Comparison of ENCODE assay signal across 20 cellular contexts in the genomic region with DNA sequence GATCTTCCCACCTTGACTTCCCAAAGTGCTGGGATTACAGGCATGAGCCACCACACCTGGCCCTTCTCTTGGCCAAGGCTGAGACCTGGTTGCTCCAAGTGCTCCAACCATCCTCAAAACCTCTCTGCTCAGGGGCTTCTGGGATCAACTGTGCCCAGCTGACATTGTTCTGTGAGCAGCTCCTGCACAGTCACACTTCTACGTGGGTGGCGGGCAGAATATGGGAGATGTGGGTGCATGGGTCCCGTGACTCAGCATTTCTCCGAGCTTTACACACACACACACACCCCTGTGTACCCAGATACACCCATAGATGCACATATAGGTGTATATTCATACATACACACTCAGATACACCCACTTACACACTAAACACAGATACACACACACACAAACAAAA. TPM values are rescaled to one million over a fixed set of nuclear protein-coding genes. Genes with fewer than 3 reads are reported as not detected.
DNase-seq lines count a peak whose midpoint lies in the region; ATAC-seq and TF ChIP-seq lines count a peak whose summit lies in the region.
"Had no signal": no experiment of that assay in that cellular context is flagged by ENCODE, and none has a peak within 500 bp of the region (broad histone marks: within the 10 kb centered on the region; RNA-seq: fewer than 3 reads in every experiment).

No MANE protein-coding gene starts in this region.

- no peak overlapping the region for H3K56ac ChIP-seq in IMR-90 (ENCODE audit: extremely low read depth, insufficient read depth, low read length)

- no peak overlapping the region for H4K5ac ChIP-seq in IMR-90 (ENCODE audit: low read depth, low read length)

- intact Hi-C loops in IMR-90 (cut with micrococcal nuclease): no loop called here
- intact Hi-C loops in Calu3 (cut with micrococcal nuclease; ENCODE audit: unreplicated experiment): no loop called here
- intact Hi-C loops in PC-3 (cut with micrococcal nuclease): no loop called here

- dilution Hi-C loops in IMR-90 (cut with HindIII; ENCODE audit: low sequenced_read_pairs, unreplicated experiment): no loop called here

- H3K4me3 ChIP-seq in IMR-90 (ENCODE audit: insufficient read depth, low read depth, low read length) (no peak overlapping the region), PC-3 (ENCODE audit: low read length) (no peak overlapping the region), MM.1S (ENCODE audit: low read length) (no peak overlapping the region)
- H3K4me3 ChIP-seq: BLaER1 treated with 17β-estradiol and CSF1 and Interleukin-3, amounts not matched to agents 10 nM and 100 nM had no signal

- TF ChIP-seq CTCF in IMR-90 (conservative IDR thresholded peaks at IDR 0.05; ENCODE audit: low read depth, low read length) (no peak), type B pancreatic cell (conservative IDR thresholded peaks at IDR 0.05) (no peak), Calu3 (IDR thresholded peaks at IDR 0.05; ENCODE audit: unreplicated experiment) (no peak), PC-3 (conservative IDR thresholded peaks at IDR 0.05; ENCODE audit: low read depth, low read length) (no peak), MM.1S (IDR thresholded peaks at IDR 0.05; ENCODE audit: low read length) (no peak)

- peak; percentile 18 for DNase-seq in activated CD8-positive, alpha-beta memory T cell treated with anti-CD3 and anti-CD28 coated beads, Interleukin-2, amount 10 ng/mL, durations not matched to agents 7 days and 5 days
- no peak for DNase-seq in activated CD8-positive, alpha-beta memory T cell treated with anti-CD3 and anti-CD28 coated beads, Interleukin-2, amount 50 U/mL, for 4 hours
- DNase-seq in IMR-90 (no peak), islet precursor cell (peak; percentile 25), type B pancreatic cell (ENCODE audit: extremely low spot score, unreplicated experiment) (peak; percentile 27), Calu3 (no peak), PC-3 (no peak), MM.1S (no peak)
- DNase-seq: 8988T; AML-193; CD4-positive, alpha-beta T cell; DMS53; KBM-7; NCI-H2029; NCI-H446 treated with DMSO at 0.1 percent for 48 hours; NCI-H526; SHP77 had no signal

- H3K9me3 ChIP-seq in IMR-90 (ENCODE audit: control insufficient read depth, insufficient read depth, low read length): no peaks in the 10 kb centered on the region
- no peaks in the 10 kb centered on the region for H3K9me3 ChIP-seq in PC-3 (ENCODE audit: low read length)
- H3K9me3 ChIP-seq in MM.1S (replicated peaks; ENCODE audit: insufficient read depth, low read length): no peaks in the 10 kb centered on the region
- H3K9me3 ChIP-seq: BLaER1 treated with 17β-estradiol and CSF1 and Interleukin-3, amounts not matched to agents 10 nM and 100 nM had no signal

- no peaks in the 10 kb centered on the region for H3K9me2 ChIP-seq in PC-3 (replicated peaks; ENCODE audit: low read length)
- no peaks in the 10 kb centered on the region for H3K9me2 ChIP-seq in MM.1S (replicated peaks; ENCODE audit: insufficient read depth, low read length)

- H4K8ac ChIP-seq in IMR-90 (ENCODE audit: low read depth in 2 of 2, low read length in 2 of 2): no peak overlapping the region

- H3K79me2 ChIP-seq in PC-3 (ENCODE audit: low read length): no peaks in the 10 kb centered on the region
- H3K79me2 ChIP-seq in MM.1S (ENCODE audit: low read length): no peaks in the 10 kb centered on the region

- H3K36me3 ChIP-seq in IMR-90 (ENCODE audit: control insufficient read depth, insufficient read depth, low read length): no peaks in the 10 kb centered on the region
- H3K36me3 ChIP-seq in PC-3 (ENCODE audit: low read depth, low read length): no peaks in the 10 kb centered on the region
- no peaks in the 10 kb centered on the region for H3K36me3 ChIP-seq in MM.1S (replicated peaks; ENCODE audit: insufficient read depth, low read length)
- H3K36me3 ChIP-seq: BLaER1 treated with 17β-estradiol and CSF1 and Interleukin-3, amounts not matched to agents 10 nM and 100 nM had no signal

- TF ChIP-seq POLR2A in IMR-90 (IDR thresholded peaks at IDR 0.05; ENCODE audit: low read depth, low read length): no peak

- no peak overlapping the region for H2BK5ac ChIP-seq in IMR-90 (ENCODE audit: low read depth, low read length, poor library complexity, severe bottlenecking)

- no peak for TF ChIP-seq RAD21 in IMR-90 (IDR thresholded peaks at IDR 0.05; ENCODE audit: low read length)

- WGBS in IMR-90 (ENCODE audit: extremely low coverage in 2 of 2, insufficient read length in 1 of 2), 2 experiments: no CpG with 5 or more reads among the region's 4 CpGs

- H3K27ac Mint-ChIP-seq in activated CD8-positive, alpha-beta memory T cell treated with anti-CD3 and anti-CD28 coated beads, Interleukin-2, amount 10 ng/mL, durations not matched to agents 7 days and 5 days: no peak overlapping the region
- H3K27ac Mint-ChIP-seq in type B pancreatic cell (no peak overlapping the region), Calu3 (ENCODE audit: unreplicated experiment) (no peak overlapping the region)
- H3K27ac Mint-ChIP-seq: CD4-positive, alpha-beta T cell had no signal

- no peaks in the 10 kb centered on the region for H3K9me1 ChIP-seq in IMR-90 (ENCODE audit: insufficient read depth, low read length)

- ATAC-seq in activated CD8-positive, alpha-beta memory T cell treated with anti-CD3 and anti-CD28 coated beads, Interleukin-2, amount 10 ng/mL, durations not matched to agents 7 days and 5 days: no peak
- no peak for ATAC-seq in IMR-90 (ENCODE audit: low read depth)
- no peak for ATAC-seq in PC-3
- ATAC-seq: Panc1 had no signal

- no peaks in the 10 kb centered on the region for H3F3A ChIP-seq in PC-3 (ENCODE audit: low read length, unreplicated experiment)
- H3F3A ChIP-seq in MM.1S (ENCODE audit: insufficient read depth, low read length): no peaks in the 10 kb centered on the region

- H3K9ac ChIP-seq in IMR-90 (ENCODE audit: low read depth, low read length): no peak overlapping the region
- no peak overlapping the region for H3K9ac ChIP-seq in PC-3 (ENCODE audit: low read length)
- no peak overlapping the region for H3K9ac ChIP-seq in MM.1S (ENCODE audit: low read length)
- H3K9ac ChIP-seq: BLaER1 treated with 17β-estradiol and CSF1 and Interleukin-3, amounts not matched to agents 10 nM and 100 nM had no signal

- H3K4me2 ChIP-seq in IMR-90 (ENCODE audit: low read depth, low read length) (no peak overlapping the region), PC-3 (ENCODE audit: low read length) (no peak overlapping the region), MM.1S (ENCODE audit: low read depth, low read length) (no peak overlapping the region)
- H3K4me2 ChIP-seq: BLaER1 treated with 17β-estradiol and CSF1 and Interleukin-3, amounts not matched to agents 10 nM and 100 nM had no signal

- H2AFZ ChIP-seq in IMR-90 (replicated peaks; ENCODE audit: low read length, poor library complexity) (no peak overlapping the region), PC-3 (ENCODE audit: low read length) (no peak overlapping the region), MM.1S (ENCODE audit: low read length) (no peak overlapping the region)

- no peak overlapping the region for H3K14ac ChIP-seq in IMR-90 (replicated peaks; ENCODE audit: low read depth, low read length)

- H3K27ac ChIP-seq in IMR-90 (ENCODE audit: insufficient read depth, low read length) (no peak overlapping the region), PC-3 (ENCODE audit: low read length) (no peak overlapping the region), MM.1S (ENCODE audit: low read length) (no peak overlapping the region)
- H3K27ac ChIP-seq: BLaER1 treated with 17β-estradiol and CSF1 and Interleukin-3, amounts not matched to agents 10 nM and 100 nM; RWPE1 had no signal

- H2BK120ac ChIP-seq in IMR-90 (ENCODE audit: low read depth, low read length): no peak overlapping the region

- no peaks in the 10 kb centered on the region for H3K36me3 Mint-ChIP-seq in activated CD8-positive, alpha-beta memory T cell treated with anti-CD3 and anti-CD28 coated beads, Interleukin-2, amount 10 ng/mL, durations not matched to agents 7 days and 5 days
- no peaks in the 10 kb centered on the region for H3K36me3 Mint-ChIP-seq in type B pancreatic cell
- H3K36me3 Mint-ChIP-seq in Calu3 (ENCODE audit: insufficient read depth, unreplicated experiment): no peaks in the 10 kb centered on the region

- no peak overlapping the region for H2AK9ac ChIP-seq in IMR-90 (replicated peaks; ENCODE audit: low read depth, low read length, poor library complexity)

- BruUV-seq in IMR-90 (replicated peaks; lab: Mats Ljungman, UMichigan) (no TSS peak), Calu3 (replicated peaks; lab: Mats Ljungman, UMichigan) (no TSS peak), PC-3 (replicated peaks; lab: Mats Ljungman, UMichigan) (no TSS peak)

- H3K27me3 Mint-ChIP-seq in activated CD8-positive, alpha-beta memory T cell treated with anti-CD3 and anti-CD28 coated beads, Interleukin-2, amount 10 ng/mL, durations not matched to agents 7 days and 5 days: peaks cover 14% of the 10 kb centered on the region
- H3K27me3 Mint-ChIP-seq in type B pancreatic cell (peaks cover 54% of the 10 kb centered on the region), Calu3 (ENCODE audit: unreplicated experiment) (peaks cover 26% of the 10 kb centered on the region)

- H3K4me1 ChIP-seq in IMR-90 (ENCODE audit: control insufficient read depth, insufficient read depth, low read length): no peaks in the 10 kb centered on the region; the same call in 1 of the 2 replicates
- no peaks in the 10 kb centered on the region for H3K4me1 ChIP-seq in PC-3 (ENCODE audit: insufficient read depth, low read length)
- no peaks in the 10 kb centered on the region for H3K4me1 ChIP-seq in MM.1S (ENCODE audit: low read length)

- no peaks in the 10 kb centered on the region for H3K4me1 Mint-ChIP-seq in activated CD8-positive, alpha-beta memory T cell treated with anti-CD3 and anti-CD28 coated beads, Interleukin-2, amount 10 ng/mL, durations not matched to agents 7 days and 5 days
- H3K4me1 Mint-ChIP-seq in type B pancreatic cell (ENCODE audit: unreplicated experiment): no peaks in the 10 kb centered on the region
- H3K4me1 Mint-ChIP-seq in Calu3 (ENCODE audit: low read depth, unreplicated experiment): no peaks in the 10 kb centered on the region

- no peak overlapping the region for H3K23ac ChIP-seq in IMR-90 (ENCODE audit: low read depth, low read length)

- no peak overlapping the region for H3K4ac ChIP-seq in IMR-90 (ENCODE audit: low read depth, low read length)

- in situ Hi-C loops in IMR-90 (cut with MboI; ENCODE audit: low sequenced_read_pairs): no loop called here

- no peak overlapping the region for H3K18ac ChIP-seq in IMR-90 (ENCODE audit: low read depth, low read length)

- H2AK5ac ChIP-seq in IMR-90 (ENCODE audit: low read depth, low read length): no peak overlapping the region

- peaks cover 1% of the 10 kb centered on the region; the same call in 1 of the 2 replicates for H3K27me3 ChIP-seq in IMR-90 (ENCODE audit: control insufficient read depth, insufficient read depth, low read length)
- H3K27me3 ChIP-seq in PC-3 (ENCODE audit: low read length): no peaks in the 10 kb centered on the region
- H3K27me3 ChIP-seq in MM.1S (replicated peaks; ENCODE audit: insufficient read depth, low read length): no peaks in the 10 kb centered on the region
- H3K27me3 ChIP-seq: BLaER1 treated with 17β-estradiol and CSF1 and Interleukin-3, amounts not matched to agents 10 nM and 100 nM had no signal

- no peaks in the 10 kb centered on the region for H3K9me3 Mint-ChIP-seq in activated CD8-positive, alpha-beta memory T cell treated with anti-CD3 and anti-CD28 coated beads, Interleukin-2, amount 10 ng/mL, durations not matched to agents 7 days and 5 days (ENCODE audit: low read depth)
- no peaks in the 10 kb centered on the region for H3K9me3 Mint-ChIP-seq in type B pancreatic cell
- no peaks in the 10 kb centered on the region for H3K9me3 Mint-ChIP-seq in Calu3 (ENCODE audit: low read depth, unreplicated experiment)
- H3K9me3 Mint-ChIP-seq: CD4-positive, alpha-beta T cell had no signal

- CTCF ChIA-PET in activated CD8-positive, alpha-beta memory T cell treated with anti-CD3 and anti-CD28 coated beads, Interleukin-2, amount 10 ng/mL, durations not matched to agents 7 days and 5 days (lab: Charles Lee): interaction anchor here (2.4 kb wide), 1 partner anchor 17 kb away, joined by 11 read pairs; no protein-coding TSS in a partner anchor
- CTCF ChIA-PET in IMR-90 (lab: Yijun Ruan, JAX) (no interaction called here), Calu3 (lab: Charles Lee) (no interaction called here), PC-3 (lab: Charles Lee) (no interaction called here)

- no peak overlapping the region for H4K91ac ChIP-seq in IMR-90 (ENCODE audit: insufficient read depth, low read depth, low read length)

- no peak overlapping the region for H2BK15ac ChIP-seq in IMR-90 (ENCODE audit: low read depth, low read length)

- H3K79me1 ChIP-seq in IMR-90 (ENCODE audit: low read depth in 1 of 2, low read length in 2 of 2): no peaks in the 10 kb centered on the region

- H2BK20ac ChIP-seq in IMR-90 (ENCODE audit: low read depth, low read length): no peak overlapping the region

- H4K20me1 ChIP-seq in IMR-90 (ENCODE audit: insufficient read depth, low read length) (no peaks in the 10 kb centered on the region), PC-3 (ENCODE audit: low read length) (no peaks in the 10 kb centered on the region), MM.1S (ENCODE audit: insufficient read depth, low read length) (no peaks in the 10 kb centered on the region)
- H4K20me1 ChIP-seq: BLaER1 treated with 17β-estradiol and CSF1 and Interleukin-3, amounts not matched to agents 10 nM and 100 nM had no signal

- POLR2A ChIA-PET in IMR-90 (lab: Charles Lee; ENCODE audit: unreplicated experiment) (no interaction called here), PC-3 (lab: Charles Lee; ENCODE audit: unreplicated experiment) (no interaction called here)

- H3K4me3 Mint-ChIP-seq in activated CD8-positive, alpha-beta memory T cell treated with anti-CD3 and anti-CD28 coated beads, Interleukin-2, amount 10 ng/mL, durations not matched to agents 7 days and 5 days: no peak overlapping the region
- H3K4me3 Mint-ChIP-seq in type B pancreatic cell (no peak overlapping the region), Calu3 (ENCODE audit: low read depth, unreplicated experiment) (no peak overlapping the region)
- H3K4me3 Mint-ChIP-seq: CD4-positive, alpha-beta T cell had no signal

RNA-seq across cellular contexts. Expression of a gene that starts 10.5 kb away (rescaled TPM):
- 1 to 10 TPM; 3.7 to 4.2 TPM for total RNA-seq in activated CD8-positive, alpha-beta memory T cell treated with anti-CD3 and anti-CD28 coated beads, Interleukin-2, amount 10 ng/mL, durations not matched to agents 7 days and 5 days
- total RNA-seq in IMR-90 (2012; rRNA removed): 0.36 and 0.56 TPM in 2 replicates
- polyA plus RNA-seq in IMR-90 (2012; rRNA removed): 0.60 TPM in 2 replicates
- polyA plus RNA-seq in IMR-90 (2012; cell fraction: cytosol; rRNA removed): 0.24 and 0.52 TPM in 2 replicates
- 0.25 and 0.29 TPM in 2 replicates for polyA plus RNA-seq in IMR-90 (2012; cell fraction: nucleus; rRNA removed; ENCODE audit: low replicate concordance)
- 11.6 and 24.5 TPM in 2 replicates for total RNA-seq in type B pancreatic cell (ENCODE audit: low replicate concordance)
- 11.5 and 12.5 TPM in 2 replicates for total RNA-seq in Calu3 (2022)
- total RNA-seq in PC-3 (2014; rRNA removed): 3.4 and 4.7 TPM in 2 replicates

RNA-seq across cellular contexts. Expression of a gene that starts 57.9 kb away (rescaled TPM):
- 10 to 100 TPM; 28.9 to 29.7 TPM for total RNA-seq in activated CD8-positive, alpha-beta memory T cell treated with anti-CD3 and anti-CD28 coated beads, Interleukin-2, amount 10 ng/mL, durations not matched to agents 7 days and 5 days
- total RNA-seq in IMR-90 (2012; rRNA removed) (33.9 and 45.0 TPM in 2 replicates), type B pancreatic cell (ENCODE audit: low replicate concordance) (25.1 and 25.4 TPM in 2 replicates), Calu3 (2022) (10.1 and 12.2 TPM in 2 replicates), PC-3 (2014; rRNA removed) (34.4 and 34.6 TPM in 2 replicates)
- polyA plus RNA-seq in IMR-90 (2012; rRNA removed): 32.8 and 36.6 TPM in 2 replicates
- 27.1 and 45.6 TPM in 2 replicates for polyA plus RNA-seq in IMR-90 (2012; cell fraction: cytosol; rRNA removed)
- 13.9 and 34.5 TPM in 2 replicates for polyA plus RNA-seq in IMR-90 (2012; cell fraction: nucleus; rRNA removed; ENCODE audit: low replicate concordance)

RNA-seq across cellular contexts. Expression of a gene that starts 58.2 kb away (rescaled TPM):
- 10 to 100 TPM in 1 of 2 experiments, 1 to 10 TPM in 1; 9.3 to 13.6 TPM for total RNA-seq in activated CD8-positive, alpha-beta memory T cell treated with anti-CD3 and anti-CD28 coated beads, Interleukin-2, amount 10 ng/mL, durations not matched to agents 7 days and 5 days
- total RNA-seq in IMR-90 (2012; rRNA removed) (2.5 and 3.0 TPM in 2 replicates), type B pancreatic cell (ENCODE audit: low replicate concordance) (3.5 and 9.6 TPM in 2 replicates), Calu3 (2022) (4.1 and 4.2 TPM in 2 replicates), PC-3 (2014; rRNA removed) (4.7 and 5.0 TPM in 2 replicates)
- polyA plus RNA-seq in IMR-90 (2012; rRNA removed): 1.1 and 1.4 TPM in 2 replicates
- 0.29 and 0.36 TPM in 2 replicates for polyA plus RNA-seq in IMR-90 (2012; cell fraction: cytosol; rRNA removed)
- polyA plus RNA-seq in IMR-90 (2012; cell fraction: nucleus; rRNA removed; ENCODE audit: low replicate concordance): 1.3 and 1.8 TPM in 2 replicates

Comparison
In these comparisons a context has a peak if more than half of its experiments do, and no peak if none do; other contexts are left out.
1. DNase-seq: peak in activated CD8-positive, alpha-beta memory T cell treated with anti-CD3 and anti-CD28 coated beads, Interleukin-2, amount 10 ng/mL, durations not matched to agents 7 days and 5 days (single experiment), islet precursor cell (single experiment) and type B pancreatic cell (single experiment); none in activated CD8-positive, alpha-beta memory T cell treated with anti-CD3 and anti-CD28 coated beads, Interleukin-2, amount 50 U/mL, for 4 hours (single experiment), IMR-90 (single experiment), Calu3 (single experiment), PC-3 (single experiment) and MM.1S (single experiment).